Comparison of ENCODE assay signal across 17 cellular contexts in the genomic region with DNA sequence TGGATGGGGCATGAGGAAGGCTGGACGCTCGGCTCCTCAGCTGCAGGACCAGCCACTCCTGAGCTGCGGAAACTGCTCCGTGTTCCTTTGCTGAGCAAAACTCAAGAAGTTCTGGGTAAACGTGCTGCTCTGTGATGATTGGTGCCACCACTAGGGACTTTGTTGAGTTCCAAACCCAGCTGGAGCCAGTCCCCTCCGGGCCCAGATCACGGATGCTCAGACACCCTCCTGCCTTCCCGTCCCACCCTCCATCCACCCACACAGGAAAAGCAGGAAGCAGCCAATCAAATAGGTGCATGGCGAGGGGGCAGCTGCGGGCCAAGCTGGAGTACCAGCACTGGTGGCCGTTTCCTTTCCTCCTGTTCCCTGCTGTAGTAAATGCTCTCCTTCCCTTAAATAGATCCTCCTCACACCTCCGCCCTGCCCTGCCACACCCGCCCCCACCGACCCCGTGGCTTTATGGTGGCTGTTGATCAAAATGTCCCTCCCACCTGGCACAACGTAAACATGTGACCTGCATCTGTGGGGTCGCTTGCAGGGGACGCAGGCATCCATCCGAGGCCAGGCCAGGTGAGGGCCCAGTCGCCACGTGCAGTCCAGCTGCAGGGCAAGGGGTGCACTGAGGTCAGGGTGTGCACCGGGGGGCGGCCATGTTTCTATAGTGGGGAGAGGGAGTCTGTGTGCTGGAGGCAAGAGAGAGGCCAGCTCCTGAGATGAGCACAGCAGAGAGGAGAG.
"Had no signal": no experiment of that assay in that cellular context is flagged by ENCODE, and none has a peak within 500 bp of the region (broad histone marks: within the 10 kb centered on the region; RNA-seq: fewer than 3 reads in every experiment).

No MANE protein-coding gene starts in this region.

- H3K27me3 Mint-ChIP-seq: activated CD4-positive, alpha-beta memory T cell treated with anti-CD3 and anti-CD28 coated beads, Interleukin-2, amount 10 ng/mL, durations not matched to agents 7 days and 5 days had no signal

- ATAC-seq: activated T-cell treated with anti-CD3 and anti-CD28 coated beads, Interleukin-2, amount 50 U/mL, for 72 hours; heart right ventricle; upper lobe of right lung had no signal

- DNase-seq: activated CD4-positive, alpha-beta memory T cell treated with anti-CD3 and anti-CD28 coated beads, Interleukin-2, amount 10 ng/mL, durations not matched to agents 7 days and 5 days; activated gamma-delta T cell treated with Interleukin-2 at 50 U/mL for 16 hours; activated naive CD8-positive, alpha-beta T cell treated with anti-CD3 and anti-CD28 coated beads, Interleukin-2, amount 10 ng/mL, durations not matched to agents 7 days and 5 days; activated T-cell treated with anti-CD3 and anti-CD28 coated beads, Interleukin-2, amount 50 U/mL, for 72 hours; anterior cingulate cortex; foreskin melanocyte; heart right ventricle; retina; stimulated activated CD4-positive, alpha-beta T cell treated with anti-CD3 and anti-CD28 coated beads, Interleukin-15, amount 100 ng/mL, for 24 hours; stimulated activated CD4-positive, alpha-beta T cell treated with anti-CD3 and anti-CD28 coated beads, Interleukin-4, amount 100 ng/mL, for 24 hours; T-helper 2 cell; upper lobe of right lung had no signal

- H3K27ac Mint-ChIP-seq: activated CD4-positive, alpha-beta memory T cell treated with anti-CD3 and anti-CD28 coated beads, Interleukin-2, amount 10 ng/mL, durations not matched to agents 7 days and 5 days; activated naive CD8-positive, alpha-beta T cell treated with anti-CD3 and anti-CD28 coated beads, Interleukin-2, amount 10 ng/mL, durations not matched to agents 7 days and 5 days; activated T-cell treated with anti-CD3 and anti-CD28 coated beads, Interleukin-2, amount 50 U/mL, for 72 hours; mesothelial cell of epicardium; stimulated activated naive CD8-positive, alpha-beta T cell treated with anti-CD3 and anti-CD28 coated beads, Interleukin-15, Interleukin-2, amounts not matched to agents 100 ng/mL and 50 ng/mL, for 24 hours had no signal

- H3K9me3 ChIP-seq: upper lobe of right lung had no signal

- H3K27ac ChIP-seq: breast epithelium, heart right ventricle, upper lobe of right lung had no signal

- FAIRE-seq: keratinocyte, TTC549 had no signal

- H3K4me3 ChIP-seq: breast epithelium, heart right ventricle, upper lobe of right lung had no signal

- H3K36me3 Mint-ChIP-seq: activated naive CD8-positive, alpha-beta T cell treated with anti-CD3 and anti-CD28 coated beads, Interleukin-2, amount 10 ng/mL, durations not matched to agents 7 days and 5 days; mesothelial cell of epicardium had no signal

- H3K4me1 Mint-ChIP-seq: activated CD4-positive, alpha-beta memory T cell treated with anti-CD3 and anti-CD28 coated beads, Interleukin-2, amount 10 ng/mL, durations not matched to agents 7 days and 5 days; activated naive CD8-positive, alpha-beta T cell treated with anti-CD3 and anti-CD28 coated beads, Interleukin-2, amount 10 ng/mL, durations not matched to agents 7 days and 5 days; mesothelial cell of epicardium had no signal

- H3K9me3 Mint-ChIP-seq: activated CD4-positive, alpha-beta memory T cell treated with anti-CD3 and anti-CD28 coated beads, Interleukin-2, amount 10 ng/mL, durations not matched to agents 7 days and 5 days; activated naive CD8-positive, alpha-beta T cell treated with anti-CD3 and anti-CD28 coated beads, Interleukin-2, amount 10 ng/mL, durations not matched to agents 7 days and 5 days; stimulated activated naive CD8-positive, alpha-beta T cell treated with anti-CD3 and anti-CD28 coated beads, Interleukin-15, Interleukin-2, amounts not matched to agents 100 ng/mL and 50 ng/mL, for 24 hours had no signal

- H3K36me3 ChIP-seq: breast epithelium, heart right ventricle, upper lobe of right lung had no signal

- H3K4me3 Mint-ChIP-seq: activated CD4-positive, alpha-beta memory T cell treated with anti-CD3 and anti-CD28 coated beads, Interleukin-2, amount 10 ng/mL, durations not matched to agents 7 days and 5 days; activated naive CD8-positive, alpha-beta T cell treated with anti-CD3 and anti-CD28 coated beads, Interleukin-2, amount 10 ng/mL, durations not matched to agents 7 days and 5 days; activated T-cell treated with anti-CD3 and anti-CD28 coated beads, Interleukin-2, amount 50 U/mL, for 72 hours; mesothelial cell of epicardium; stimulated activated naive CD8-positive, alpha-beta T cell treated with anti-CD3 and anti-CD28 coated beads, Interleukin-15, Interleukin-2, amounts not matched to agents 100 ng/mL and 50 ng/mL, for 24 hours had no signal

- H3K4me1 ChIP-seq: breast epithelium, heart right ventricle, upper lobe of right lung had no signal
